Comparison of ENCODE assay signal across 10 cellular contexts in the genomic region with DNA sequence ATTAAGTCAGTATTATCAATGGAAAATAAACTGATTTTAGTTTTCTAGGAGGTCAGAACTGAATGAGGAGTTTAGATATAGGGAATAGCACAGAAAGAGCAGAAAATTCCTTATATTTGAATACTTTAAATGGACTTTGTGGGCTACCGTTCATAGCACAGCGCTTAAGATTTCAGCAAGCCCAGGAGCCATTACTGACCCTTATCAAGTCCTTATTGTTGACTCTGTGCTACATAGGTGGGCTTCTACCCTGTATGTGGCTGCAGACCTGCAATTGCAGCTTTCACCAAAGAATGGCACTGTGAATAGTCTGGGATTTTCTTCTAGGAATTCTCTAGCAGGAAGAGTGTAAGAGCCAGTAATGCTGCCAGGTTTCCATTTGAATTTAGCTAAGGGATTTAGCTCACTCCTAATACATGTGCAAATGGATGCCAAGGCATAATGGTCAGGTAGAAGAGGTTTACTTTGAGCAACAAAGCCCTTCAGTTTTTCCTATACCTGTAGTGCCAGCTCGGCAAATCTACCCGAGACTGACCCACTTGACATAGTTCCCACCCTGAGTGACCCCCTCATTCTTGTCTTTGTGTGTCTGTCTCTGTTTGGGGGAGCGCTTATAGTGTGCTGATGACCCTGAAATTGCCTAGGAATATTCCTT. TPM values are rescaled to one million over a fixed set of nuclear protein-coding genes. Genes with fewer than 3 reads are reported as not detected.
DNase-seq lines count a peak whose midpoint lies in the region; ATAC-seq and TF ChIP-seq lines count a peak whose summit lies in the region.
"Had no signal": no experiment of that assay in that cellular context is flagged by ENCODE, and none has a peak within 500 bp of the region (broad histone marks: within the 10 kb centered on the region; RNA-seq: fewer than 3 reads in every experiment).

No MANE protein-coding gene starts in this region.

- H3K27ac Mint-ChIP-seq in type B pancreatic cell: peak overlapping the region; percentile 93

- peaks cover 31% of the 10 kb centered on the region for H3K4me1 Mint-ChIP-seq in type B pancreatic cell (ENCODE audit: unreplicated experiment)

- H3K36me3 ChIP-seq in heart right ventricle (peaks cover 0 to 67% (median 7%) of the 10 kb centered on the region in 9 donors), mucosa of descending colon (ENCODE audit: low read depth) (no peaks in the 10 kb centered on the region)

- no peak for TF ChIP-seq CTCF in heart right ventricle (IDR thresholded peaks at IDR 0.05)
- TF ChIP-seq CTCF in mucosa of descending colon (IDR thresholded peaks at IDR 0.05): no peak
- no peak for TF ChIP-seq CTCF in type B pancreatic cell (conservative IDR thresholded peaks at IDR 0.05)
- no peak for TF ChIP-seq CTCF in GM13977 (IDR thresholded peaks at IDR 0.05; ENCODE audit: extremely low read depth, insufficient read depth, missing control alignments)

- peak in 1 of 8 donors; percentile 8 for ATAC-seq in heart right ventricle
- ATAC-seq in mucosa of descending colon: peak; percentile 22
- no peak for ATAC-seq in HG03159 (IDR thresholded peaks at IDR 0.05; ENCODE audit: unreplicated experiment)

- H3K27ac ChIP-seq in heart right ventricle: peak overlapping the region in 8 of 10 donors; percentile 28 to 71 (median 59)

- H3K9me3 ChIP-seq in heart right ventricle (no peaks in the 10 kb centered on the region), mucosa of descending colon (no peaks in the 10 kb centered on the region)

- H3K27me3 Mint-ChIP-seq in type B pancreatic cell: peaks cover 4% of the 10 kb centered on the region

- no peak overlapping the region for H3K4me3 ChIP-seq in heart right ventricle
- H3K4me3 ChIP-seq in mucosa of descending colon: no peak overlapping the region

- intact Hi-C loops in heart right ventricle (cut with DNase I) (loop anchor here in 6 of 10 donors (2.0 to 5.0 kb wide), 4 partner anchors 50 to 105 kb away; a partner anchor contains a TSS), mucosa of descending colon (cut with DNase I, micrococcal nuclease) (loop anchor here in 1 of 2 donors (10.0 kb wide), 1 partner anchor 48 kb away; a partner anchor contains a TSS)

- H3K4me1 ChIP-seq in heart right ventricle: peaks cover 6 to 58% (median 35%) of the 10 kb centered on the region in 9 donors
- peaks cover 4% of the 10 kb centered on the region for H3K4me1 ChIP-seq in mucosa of descending colon (ENCODE audit: low read depth)

- DNase-seq in NCI-H748 (lab: John Stamatoyannopoulos, UW; ENCODE audit: unreplicated experiment) (peak; percentile 56), NCI-H748 treated with DMSO at 0.1 percent for 48 hours (lab: John Stamatoyannopoulos, UW) (no peak), heart right ventricle (no peak), mucosa of descending colon (no peak), type B pancreatic cell (ENCODE audit: extremely low spot score, unreplicated experiment) (no peak), iPS-NIHi11 (ENCODE audit: low spot score) (no peak), GM13977 (ENCODE audit: low spot score) (no peak)
- DNase-seq: activated gamma-delta T cell, SIG-M5 had no signal

- no peaks in the 10 kb centered on the region for H3K9me3 Mint-ChIP-seq in type B pancreatic cell

- peaks cover 11% of the 10 kb centered on the region for H3K36me3 Mint-ChIP-seq in type B pancreatic cell

- in situ Hi-C loops in GM13977 (cut with MboI; ENCODE audit: low pct_unique_long_range_greater_than_20kb, low sequenced_read_pairs, unreplicated experiment): no loop called here

- peak overlapping the region; percentile 89 for H3K4me3 Mint-ChIP-seq in type B pancreatic cell

- WGBS in heart right ventricle, 2 donors: 52 to 76% methylated on average over 5 of the region's 5 CpGs

- peaks cover 0 to 15% (median 0%) of the 10 kb centered on the region in 7 donors for H3K27me3 ChIP-seq in heart right ventricle

RNA-seq across cellular contexts. Expression of a gene that starts 42.5 kb away (rescaled TPM):
- total RNA-seq in heart right ventricle (100 to 1,000 TPM; 128 to 191 (median 171) TPM), mucosa of descending colon (10 to 100 TPM; 51.1 to 54.2 (median 51.4) TPM), type B pancreatic cell (ENCODE audit: low replicate concordance) (43.8 and 46.8 TPM in 2 replicates)
- polyA plus RNA-seq in heart right ventricle: 10 to 100 TPM; 27.4 to 46.4 TPM

RNA-seq across cellular contexts. Expression of a gene that starts 45.5 kb away (rescaled TPM):
- total RNA-seq in heart right ventricle (10 to 100 TPM in 9 of 10 donors, 1 to 10 TPM in 1; 5.6 to 36.8 (median 28.6) TPM), mucosa of descending colon (10 to 100 TPM; 11.1 to 61.8 (median 11.7) TPM), type B pancreatic cell (ENCODE audit: low replicate concordance) (4.8 and 22.0 TPM in 2 replicates)
- polyA plus RNA-seq in heart right ventricle: 1 to 10 TPM; 4.7 to 5.6 TPM
